8 cellular contexts compared by ENCODE assay signal in genomic region chr15:40906101-40906946, GRCh38. TPM values are rescaled to one million over a fixed set of nuclear protein-coding genes. Genes with fewer than 3 reads are reported as not detected.
A peak's percentile ranks its signal among the peaks of the same experiment; 100 is the strongest.
DNase-seq lines count a peak whose midpoint lies in the region; ATAC-seq and TF ChIP-seq lines count a peak whose summit lies in the region.

No MANE protein-coding gene starts in this region.

- H3K27me3 Mint-ChIP-seq in chondrocyte (ENCODE audit: low read depth), result no peaks in the 10 kb centered on the region

- DNase-seq in NCI-H187 (lab: John Stamatoyannopoulos, UW) (peak; percentile 28 to 35), NCI-H187 treated with DMSO at 0.1 percent for 48 hours (lab: John Stamatoyannopoulos, UW) (no peak), NCI-H2227 (lab: John Stamatoyannopoulos, UW; ENCODE audit: unreplicated experiment) (peak; percentile 83), chondrocyte (ENCODE audit: low spot score) (peak; percentile 90), kidney tubule cell (ENCODE audit: low spot score) (peak; percentile 97)
- DNase-seq in activated CD4-positive, CD25-positive, alpha-beta regulatory T cell treated with anti-CD3 and anti-CD28 coated beads, Interleukin-2, amount 50 U/mL, for 72 hours, result peak; percentile 78
- DNase-seq in stimulated activated CD4-positive, alpha-beta T cell treated with anti-CD3 and anti-CD28 coated beads, Interleukin-1b, Interleukin-23, amount 100 ng/mL, for 1 hour (ENCODE audit: low read depth in 2 of 2), result peak; percentile 42 to 64

- H3K4me1 Mint-ChIP-seq in chondrocyte (ENCODE audit: low read depth), result peaks cover 28% of the 10 kb centered on the region

- TF ChIP-seq CTCF in chondrocyte (IDR thresholded peaks at IDR 0.05), result peak; percentile 93

- H3K9me3 Mint-ChIP-seq in chondrocyte (ENCODE audit: low read depth), result no peaks in the 10 kb centered on the region

- peak overlapping the region; percentile 41 for H3K4me3 Mint-ChIP-seq in chondrocyte (ENCODE audit: unreplicated experiment)

- peak; percentile 61 for ATAC-seq in HG03097 (IDR thresholded peaks at IDR 0.05; ENCODE audit: low FRiP score, unreplicated experiment)

- H3K36me3 Mint-ChIP-seq in chondrocyte (ENCODE audit: low read depth), result peaks cover 12% of the 10 kb centered on the region

- H3K27ac Mint-ChIP-seq in chondrocyte (ENCODE audit: unreplicated experiment), result peak overlapping the region; percentile 61

RNA-seq across cellular contexts. Expression of gene VPS18, which starts 12.1 kb away (rescaled TPM):
- 29.4 to 35.6 TPM (median 33.0 TPM) in 3 replicates for total RNA-seq in chondrocyte

RNA-seq across cellular contexts. Expression of gene DLL4, which starts 22.8 kb away (rescaled TPM):
- total RNA-seq in chondrocyte, result 0.36 to 0.45 TPM in 2 of 3 replicates, not detected in the other

RNA-seq across cellular contexts. Expression of gene RHOV, which starts 32.3 kb away (rescaled TPM):
- 0.12 to 0.31 TPM in 2 of 3 replicates, not detected in the other for total RNA-seq in chondrocyte

RNA-seq across cellular contexts. Expression of gene CHAC1, which starts 46.9 kb away (rescaled TPM):
- 2.8 to 78.5 TPM (median 77.6 TPM) in 3 replicates for total RNA-seq in chondrocyte
